8 cellular contexts compared by ENCODE assay signal in the genomic region with DNA sequence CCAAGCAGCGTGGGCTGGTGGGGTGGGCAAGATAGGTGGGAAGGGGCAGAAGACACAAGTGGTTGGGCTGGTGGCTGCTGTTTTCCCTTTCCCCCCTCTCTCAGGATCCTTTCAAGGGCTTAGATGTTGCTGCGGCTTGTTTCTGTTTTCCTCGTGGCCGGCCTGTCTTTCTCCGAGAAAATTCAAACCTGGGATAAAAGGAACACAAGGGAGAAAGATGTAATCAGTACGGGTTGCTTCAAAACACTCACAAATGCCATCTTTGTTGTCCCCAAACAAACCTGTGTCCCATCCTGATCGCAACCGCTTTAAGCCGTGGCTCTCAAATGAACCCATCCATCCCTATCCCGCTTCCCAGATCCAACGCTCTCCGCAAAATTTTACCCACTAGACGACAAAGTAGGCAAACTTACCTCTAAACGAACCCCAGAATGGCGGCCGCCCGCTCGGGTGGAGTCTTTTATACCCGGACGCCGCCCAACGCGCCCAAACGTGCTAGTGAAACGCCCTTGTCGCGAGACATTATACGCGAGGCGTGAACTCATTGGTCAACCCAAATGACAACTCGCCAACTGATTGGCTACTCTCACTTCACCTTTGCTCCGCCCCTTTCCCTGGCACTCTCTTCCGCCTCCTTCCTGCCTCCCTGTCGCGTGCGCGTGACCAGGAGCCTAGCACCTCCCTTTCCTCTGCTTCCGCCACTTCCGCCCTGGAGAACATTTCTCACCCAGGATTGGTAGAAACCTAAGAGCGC. TPM values are rescaled to one million over a fixed set of nuclear protein-coding genes. Genes with fewer than 3 reads are reported as not detected.
DNase-seq lines count a peak whose midpoint lies in the region; FAIRE-seq and TF ChIP-seq lines count a peak whose summit lies in the region.

Gene PPP1R10 (minus strand): TSS at position 433 of the 754 bp plus-strand sequence. CDS start 7,299 bp downstream, outside the sequence.

- H3K27ac ChIP-seq in SK-N-MC (peak within 1 kb of the TSS; percentile 100), neutrophil (peak within 1 kb of the TSS; percentile 98), substantia nigra (ENCODE audit: low read depth, low read length, poor library complexity, severe bottlenecking) (peak within 1 kb of the TSS; percentile 99)

- DNase-seq in GM04503 (ENCODE audit: low read depth) (peak; percentile 99), HFFc6 (peak; percentile 100), NB4 (ENCODE audit: low read depth) (peak; percentile 100), SK-N-MC (ENCODE audit: low read depth, low spot score) (peak; percentile 100), frontal cortex (ENCODE audit: low spot score in 2 of 2) (peak; percentile 79 to 86), substantia nigra (lab: John Stamatoyannopoulos, UW) (peak; percentile 51 to 100 (median 98))
- DNase-seq in activated naive CD4-positive, alpha-beta T cell treated with anti-CD3 and anti-CD28 coated beads, Interleukin-2, amount 10 ng/mL, durations not matched to agents 7 days and 5 days: peak; percentile 99

- H3K27me3 ChIP-seq in neutrophil: no peaks in the 10 kb centered on the region

- H3K4me3 Mint-ChIP-seq in HFFc6: peak within 1 kb of the TSS; percentile 97
- H3K4me3 Mint-ChIP-seq in activated naive CD4-positive, alpha-beta T cell treated with anti-CD3 and anti-CD28 coated beads, Interleukin-2, amount 10 ng/mL, durations not matched to agents 7 days and 5 days: peak within 1 kb of the TSS; percentile 93

- peak within 1 kb of the TSS; percentile 99 for H3K27ac Mint-ChIP-seq in HFFc6
- H3K27ac Mint-ChIP-seq in activated naive CD4-positive, alpha-beta T cell treated with anti-CD3 and anti-CD28 coated beads, Interleukin-2, amount 10 ng/mL, durations not matched to agents 7 days and 5 days: peak within 1 kb of the TSS; percentile 99

- H3K27me3 Mint-ChIP-seq in HFFc6 (ENCODE audit: insufficient read depth): peaks cover 32% of the 10 kb centered on the region
- peaks cover 5% of the 10 kb centered on the region for H3K27me3 Mint-ChIP-seq in activated naive CD4-positive, alpha-beta T cell treated with anti-CD3 and anti-CD28 coated beads, Interleukin-2, amount 10 ng/mL, durations not matched to agents 7 days and 5 days

- H3K9me3 ChIP-seq in SK-N-MC (ENCODE audit: low read depth, low read length): no peaks in the 10 kb centered on the region
- H3K9me3 ChIP-seq in neutrophil: no peaks in the 10 kb centered on the region

- H3K9me3 Mint-ChIP-seq in HFFc6: peaks cover 17% of the 10 kb centered on the region
- no peaks in the 10 kb centered on the region for H3K9me3 Mint-ChIP-seq in activated naive CD4-positive, alpha-beta T cell treated with anti-CD3 and anti-CD28 coated beads, Interleukin-2, amount 10 ng/mL, durations not matched to agents 7 days and 5 days

- H3K9ac ChIP-seq in SK-N-MC (ENCODE audit: insufficient read length): peak within 1 kb of the TSS; percentile 100

- TF ChIP-seq CTCF in HFFc6 (IDR thresholded peaks at IDR 0.05) (no peak), NB4 (IDR thresholded peaks at IDR 0.05; ENCODE audit: low read depth, low read length) (no peak), neutrophil (IDR thresholded peaks at IDR 0.05) (no peak)

- H3K36me3 ChIP-seq in SK-N-MC (ENCODE audit: insufficient read depth, low read length) (peaks cover 42% of the 10 kb centered on the region), neutrophil (peaks cover 15% of the 10 kb centered on the region)

- CTCF ChIA-PET in activated naive CD4-positive, alpha-beta T cell treated with anti-CD3 and anti-CD28 coated beads, Interleukin-2, amount 10 ng/mL, durations not matched to agents 7 days and 5 days (lab: Charles Lee): interaction anchor here (1.1 to 1.2 kb wide), 2 partner anchors 23 to 100 kb away, joined by 3 read pairs; partner anchors contain the start of gene MDC1

- peaks cover 52% of the 10 kb centered on the region for H3K36me3 Mint-ChIP-seq in HFFc6 (ENCODE audit: low read depth)
- peaks cover 62% of the 10 kb centered on the region for H3K36me3 Mint-ChIP-seq in activated naive CD4-positive, alpha-beta T cell treated with anti-CD3 and anti-CD28 coated beads, Interleukin-2, amount 10 ng/mL, durations not matched to agents 7 days and 5 days

- H3K4me1 Mint-ChIP-seq in HFFc6 (ENCODE audit: low read depth): peaks cover 65% of the 10 kb centered on the region
- H3K4me1 Mint-ChIP-seq in activated naive CD4-positive, alpha-beta T cell treated with anti-CD3 and anti-CD28 coated beads, Interleukin-2, amount 10 ng/mL, durations not matched to agents 7 days and 5 days: peaks cover 43% of the 10 kb centered on the region

- TF ChIP-seq POLR2A in NB4 (IDR thresholded peaks at IDR 0.05; ENCODE audit: extremely low read depth, insufficient read length): peak; percentile 99

- H3K4me1 ChIP-seq in neutrophil (ENCODE audit: control insufficient read depth in 1 of 2, insufficient read depth in 1 of 2, low read depth in 1 of 2, low read length in 1 of 2): peaks cover 38 to 42% of the 10 kb centered on the region in 2 experiments

- peak; percentile 98 for FAIRE-seq in frontal cortex (lab: Jason Lieb, UNC)

- H3K4me3 ChIP-seq in NB4 (ENCODE audit: low read depth, low read length) (peak within 1 kb of the TSS; percentile 99), SK-N-MC (peak within 1 kb of the TSS; percentile 99), neutrophil (ENCODE audit: low read depth in 1 of 2, low read length in 1 of 2) (peak within 1 kb of the TSS; percentile 82 to 92)

RNA-seq across cellular contexts. Expression of gene PPP1R10, which starts in this region (rescaled TPM):
- total RNA-seq in HFFc6 (2021; fragmentation: NEBNext Ultra II Directional; extraction: Animal tissue kit (Norgen Biotek cat#: 25700)): 10 to 100 TPM; 62.4 to 75.4 (median 71.2) TPM
- total RNA-seq in frontal cortex: 43.6 TPM

Comparison
In these comparisons a context has a peak if more than half of its experiments do, and no peak if none do; other contexts are left out.
1. Peak in every context shown above with its lines: DNase-seq, H3K4me3 ChIP-seq and H3K27ac ChIP-seq.